Comparison of ENCODE assay signal across 12 cellular contexts in the genomic region with DNA sequence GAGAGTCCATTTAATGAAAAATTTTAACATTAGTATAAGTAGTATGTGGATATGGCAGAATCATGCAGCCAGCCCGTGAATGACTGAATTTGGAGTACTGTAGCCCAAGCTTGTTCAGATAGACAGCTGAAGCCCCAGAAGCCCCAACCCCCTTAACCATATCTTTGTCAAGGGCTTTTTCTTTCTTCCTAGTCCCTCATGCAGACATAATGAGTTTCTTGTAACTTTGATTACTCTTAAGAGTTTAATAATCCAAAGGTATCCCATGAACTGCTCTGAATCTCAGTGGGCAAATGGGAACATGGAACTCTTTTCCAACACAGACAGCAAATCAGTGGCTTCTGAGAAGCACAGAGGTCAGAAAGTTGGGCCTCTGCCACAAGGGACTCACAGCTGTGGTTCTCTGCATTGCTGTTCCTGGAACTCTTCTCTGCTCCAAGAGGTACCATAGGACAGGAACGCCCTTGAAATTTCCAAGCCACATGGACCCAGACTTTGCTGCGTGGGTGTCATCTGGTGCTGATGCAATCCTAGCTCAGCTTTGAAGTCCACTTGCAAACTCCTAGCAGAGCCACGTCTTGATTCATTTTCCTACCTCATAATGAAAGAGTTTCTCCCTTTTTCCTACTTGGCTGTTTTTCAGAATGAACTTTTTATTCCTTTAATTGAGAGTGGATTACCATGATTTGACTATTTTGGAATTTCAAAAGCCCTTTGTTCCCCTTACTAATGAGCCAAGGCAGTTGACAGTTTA. TPM values are rescaled to one million over a fixed set of nuclear protein-coding genes. Genes with fewer than 3 reads are reported as not detected.
A peak's percentile ranks its signal among the peaks of the same experiment; 100 is the strongest.
DNase-seq lines count a peak whose midpoint lies in the region; ATAC-seq and TF ChIP-seq lines count a peak whose summit lies in the region.
"Had no signal": no experiment of that assay in that cellular context is flagged by ENCODE, and none has a peak within 500 bp of the region (broad histone marks: within the 10 kb centered on the region; RNA-seq: fewer than 3 reads in every experiment).

No MANE protein-coding gene starts in this region.

- H3K27me3 ChIP-seq in heart left ventricle: no peaks in the 10 kb centered on the region
- H3K27me3 ChIP-seq in spleen (replicated peaks in 1 of 7): no peaks in the 10 kb centered on the region
- H3K27me3 ChIP-seq in foreskin keratinocyte: no peaks in the 10 kb centered on the region
- no peaks in the 10 kb centered on the region for H3K27me3 ChIP-seq in stomach

- TF ChIP-seq EP300 in stomach (IDR thresholded peaks at IDR 0.05): no peak

- no peak overlapping the region for H3K4me3 ChIP-seq in heart left ventricle
- H3K4me3 ChIP-seq in spleen: no peak overlapping the region
- H3K4me3 ChIP-seq in stomach: no peak overlapping the region

- H3K4me1 ChIP-seq in heart left ventricle: peaks cover 0 to 51% (median 12%) of the 10 kb centered on the region in 12 donors
- peaks cover 0 to 26% (median 0%) of the 10 kb centered on the region in 6 donors for H3K4me1 ChIP-seq in spleen
- no peaks in the 10 kb centered on the region for H3K4me1 ChIP-seq in foreskin keratinocyte
- peaks cover 0 to 20% (median 5%) of the 10 kb centered on the region in 4 donors for H3K4me1 ChIP-seq in stomach

- H3K4me3 Mint-ChIP-seq in activated naive CD8-positive, alpha-beta T cell treated with anti-CD3 and anti-CD28 coated beads, Interleukin-2, amount 50 U/mL, for 24 hours: peak overlapping the region; percentile 3
- H3K4me3 Mint-ChIP-seq: memory B cell had no signal

- peak; percentile 48 for DNase-seq in H4 (ENCODE audit: low spot score)
- DNase-seq in activated naive CD8-positive, alpha-beta T cell treated with anti-CD3 and anti-CD28 coated beads, Interleukin-2, amount 50 U/mL, for 24 hours: no peak
- peak in 4 of 5 donors; percentile 60 to 91 (median 72) for DNase-seq in heart left ventricle
- no peak for DNase-seq in spleen
- no peak for DNase-seq in NOMO-1 treated with dmso at 0.1 percent for 144 hours (lab: John Stamatoyannopoulos, UW; ENCODE audit: unreplicated experiment)
- DNase-seq in foreskin keratinocyte: no peak
- DNase-seq in stomach: no peak
- DNase-seq: DND-41, NCI-H1694 treated with DMSO at 0.1 percent for 48 hours had no signal

- H3K9me3 Mint-ChIP-seq in activated naive CD8-positive, alpha-beta T cell treated with anti-CD3 and anti-CD28 coated beads, Interleukin-2, amount 50 U/mL, for 24 hours: no peaks in the 10 kb centered on the region
- H3K9me3 Mint-ChIP-seq: activated naive CD4-positive, alpha-beta T cell treated with anti-CD3 and anti-CD28 coated beads, Interleukin-2, amount 50 U/mL, for 72 hours; memory B cell had no signal

- TF ChIP-seq CTCF in heart left ventricle (IDR thresholded peaks at IDR 0.05) (no peak), spleen (IDR thresholded peaks at IDR 0.05 in 8 of 11, conservative IDR thresholded peaks at IDR 0.05 in 3 of 11) (no peak), foreskin keratinocyte (conservative IDR thresholded peaks at IDR 0.05) (no peak), stomach (IDR thresholded peaks at IDR 0.05) (no peak)

- H3K27ac ChIP-seq in heart left ventricle (peak overlapping the region in 10 of 12 donors; percentile 13 to 75 (median 48)), spleen (peak overlapping the region in 5 of 8 donors; percentile 1 to 55 (median 20)), foreskin keratinocyte (no peak overlapping the region), stomach (no peak overlapping the region)
- H3K27ac ChIP-seq: VCaP had no signal

- H3K36me3 ChIP-seq in heart left ventricle: peaks cover 0 to 22% (median 0%) of the 10 kb centered on the region in 9 donors
- H3K36me3 ChIP-seq in spleen: peaks cover 0 to 70% (median 3%) of the 10 kb centered on the region in 6 donors
- H3K36me3 ChIP-seq in stomach: peaks cover 0 to 38% (median 19%) of the 10 kb centered on the region in 4 donors

- intact Hi-C loops in heart left ventricle (cut with DNase I): no loop called here
- intact Hi-C loops in spleen (cut with DNase I; ENCODE audit: low total_unique reads): no loop called here
- intact Hi-C loops in stomach (cut with DNase I; ENCODE audit: low total_unique reads): no loop called here

- peaks cover 24% of the 10 kb centered on the region for H3K36me3 Mint-ChIP-seq in activated naive CD8-positive, alpha-beta T cell treated with anti-CD3 and anti-CD28 coated beads, Interleukin-2, amount 50 U/mL, for 24 hours (ENCODE audit: low read depth)

- ATAC-seq in activated naive CD8-positive, alpha-beta T cell treated with anti-CD3 and anti-CD28 coated beads, Interleukin-2, amount 50 U/mL, for 24 hours: no peak
- ATAC-seq in heart left ventricle (peak; percentile 60 to 93 (median 90)), foreskin keratinocyte (no peak)
- ATAC-seq: activated naive CD4-positive, alpha-beta T cell treated with anti-CD3 and anti-CD28 coated beads, Interleukin-2, amount 50 U/mL, for 72 hours had no signal

- peaks cover 34% of the 10 kb centered on the region for H3K4me1 Mint-ChIP-seq in activated naive CD8-positive, alpha-beta T cell treated with anti-CD3 and anti-CD28 coated beads, Interleukin-2, amount 50 U/mL, for 24 hours

- H3K27ac Mint-ChIP-seq in activated naive CD8-positive, alpha-beta T cell treated with anti-CD3 and anti-CD28 coated beads, Interleukin-2, amount 50 U/mL, for 24 hours: peak overlapping the region; percentile 73
- H3K27ac Mint-ChIP-seq: activated naive CD4-positive, alpha-beta T cell treated with anti-CD3 and anti-CD28 coated beads, Interleukin-2, amount 50 U/mL, for 72 hours; memory B cell had no signal

- no peak for TF ChIP-seq POLR2A in heart left ventricle (IDR thresholded peaks at IDR 0.05)
- no peak for TF ChIP-seq POLR2A in spleen (IDR thresholded peaks at IDR 0.05)
- TF ChIP-seq POLR2A in stomach (IDR thresholded peaks at IDR 0.05): no peak

- H3K27me3 Mint-ChIP-seq in activated naive CD8-positive, alpha-beta T cell treated with anti-CD3 and anti-CD28 coated beads, Interleukin-2, amount 50 U/mL, for 24 hours: no peaks in the 10 kb centered on the region
- H3K27me3 Mint-ChIP-seq: memory B cell had no signal

- H3K9me3 ChIP-seq in heart left ventricle (no peaks in the 10 kb centered on the region), spleen (no peaks in the 10 kb centered on the region), stomach (no peaks in the 10 kb centered on the region)

- WGBS in heart left ventricle, 4 donors: 41 to 51% (median 45%) methylated on average over 4 of the region's 4 CpGs
- WGBS in spleen, 5 donors: 72 to 84% (median 77%) methylated on average over 4 of the region's 4 CpGs
- 64 to 81% (median 74%) methylated on average over 4 of the region's 4 CpGs for WGBS in stomach, 5 donors

RNA-seq across cellular contexts. Expression of a gene that starts 18.1 kb away (rescaled TPM):
- 35.9 and 55.8 TPM in 2 replicates for total RNA-seq in H4 (2014; rRNA removed; shearing (Covaris generic))
- total RNA-seq in heart left ventricle (100 to 1,000 TPM in 2 of 9 donors, 10 to 100 TPM in 7; 40.2 to 124 (median 54.6) TPM), spleen (10 to 100 TPM; 15.3 to 25.4 (median 22.8) TPM), foreskin keratinocyte (24.9 and 25.3 TPM in 2 replicates), stomach (10 to 100 TPM in 4 of 5 donors, 1 to 10 TPM in 1; 6.7 to 29.7 (median 21.0) TPM)
- polyA plus RNA-seq in heart left ventricle (10 to 100 TPM; 65.5 to 73.0 TPM), spleen (10 to 100 TPM; 35.8 to 47.2 (median 39.4) TPM), foreskin keratinocyte (19.1 and 19.7 TPM in 2 replicates), stomach (10 to 100 TPM; 37.4 to 58.5 (median 43.4) TPM)

RNA-seq across cellular contexts. Expression of a gene that starts 18.5 kb away (rescaled TPM):
- total RNA-seq in H4 (2014; rRNA removed; shearing (Covaris generic)): 8.3 and 9.3 TPM in 2 replicates
- total RNA-seq in heart left ventricle (10 to 100 TPM in 7 of 9 donors, 1 to 10 TPM in 2; 8.3 to 21.4 (median 11.0) TPM), spleen (10 to 100 TPM in 4 of 7 donors, 1 to 10 TPM in 3; 6.8 to 13.7 (median 10.1) TPM), foreskin keratinocyte (10.9 and 11.3 TPM in 2 replicates), stomach (10 to 100 TPM in 4 of 5 donors, 1 to 10 TPM in 1; 3.8 to 25.7 (median 16.7) TPM)
- polyA plus RNA-seq in heart left ventricle (10 to 100 TPM in 1 of 2 donors, 1 to 10 TPM in 1; 2.6 to 13.4 TPM), spleen (1 to 10 TPM; 1.0 to 3.0 (median 1.3) TPM), foreskin keratinocyte (2.9 and 3.5 TPM in 2 replicates), stomach (1 to 10 TPM; 1.4 to 3.7 (median 2.1) TPM)

Comparison
In these comparisons a context has a peak if more than half of its experiments do, and no peak if none do; other contexts are left out.
1. DNase-seq: peak in H4 (single experiment) and heart left ventricle (4 of 5); none in activated naive CD8-positive, alpha-beta T cell treated with anti-CD3 and anti-CD28 coated beads, Interleukin-2, amount 50 U/mL, for 24 hours (single experiment), spleen (single experiment), NOMO-1 treated with dmso at 0.1 percent for 144 hours (single experiment), foreskin keratinocyte (0 of 2) and stomach (single experiment).
2. ATAC-seq: peak in heart left ventricle (4 of 4); none in activated naive CD8-positive, alpha-beta T cell treated with anti-CD3 and anti-CD28 coated beads, Interleukin-2, amount 50 U/mL, for 24 hours (single experiment) and foreskin keratinocyte (single experiment).
3. H3K27ac ChIP-seq: peak in heart left ventricle (10 of 12) and spleen (5 of 8); none in foreskin keratinocyte (single experiment) and stomach (0 of 5).